In genomic region chr1:160553778-160554177, GRCh38 we compare ENCODE assay signal across 21 cellular contexts. TPM values are rescaled to one million over a fixed set of nuclear protein-coding genes. Genes with fewer than 3 reads are reported as not detected.
DNase-seq lines count a peak whose midpoint lies in the region; ATAC-seq, FAIRE-seq and TF ChIP-seq lines count a peak whose summit lies in the region.
"Had no signal": no experiment of that assay in that cellular context is flagged by ENCODE, and none has a peak within 500 bp of the region (broad histone marks: within the 10 kb centered on the region; RNA-seq: fewer than 3 reads in every experiment).

No MANE protein-coding gene starts in this region.

- H3K36me3 Mint-ChIP-seq in activated CD4-positive, alpha-beta memory T cell treated with anti-CD3 and anti-CD28 coated beads for 36 hours, result peaks cover 23% of the 10 kb centered on the region
- H3K36me3 Mint-ChIP-seq in activated CD4-positive, alpha-beta memory T cell treated with anti-CD3 and anti-CD28 coated beads, Interleukin-2, amount 10 ng/mL, durations not matched to agents 7 days and 5 days (ENCODE audit: low read depth), result peaks cover 39% of the 10 kb centered on the region
- H3K36me3 Mint-ChIP-seq in progenitor cell of endocrine pancreas (ENCODE audit: insufficient read depth) (peaks cover 28% of the 10 kb centered on the region), natural killer cell (no peaks in the 10 kb centered on the region)

- TF ChIP-seq CTCF in GM12878 (IDR thresholded peaks at IDR 0.05 in 2 of 3, conservative IDR thresholded peaks at IDR 0.05 in 1 of 3; ENCODE audit: control insufficient read depth in 2 of 3, extremely low read depth in 1 of 3, insufficient read depth in 1 of 3, low read depth in 3 of 3, low read length in 3 of 3), result no peak
- TF ChIP-seq CTCF in progenitor cell of endocrine pancreas (IDR thresholded peaks at IDR 0.05; ENCODE audit: unreplicated experiment), result no peak
- no peak for TF ChIP-seq CTCF in GM10248 (IDR thresholded peaks at IDR 0.05; ENCODE audit: control extremely low read depth, extremely low read depth, low read depth, missing control alignments)
- TF ChIP-seq CTCF in natural killer cell (IDR thresholded peaks at IDR 0.05), result no peak

- H3K27me3 ChIP-seq in GM12878 (replicated peaks in 1 of 2; ENCODE audit: control insufficient read depth in 2 of 2, insufficient read depth in 2 of 2, low read length in 1 of 2) (no peaks in the 10 kb centered on the region), H7 (ENCODE audit: control insufficient read depth, insufficient read depth, low read length) (no peaks in the 10 kb centered on the region)
- H3K27me3 ChIP-seq: SJCRH30 had no signal

- no peak overlapping the region for H3K4me2 ChIP-seq in GM12878 (ENCODE audit: control insufficient read depth, insufficient read depth)
- H3K4me2 ChIP-seq: KMS-11, PC-9 had no signal

- H3K79me2 ChIP-seq in GM12878 (ENCODE audit: control insufficient read depth, insufficient read depth, low read length), result peaks cover 4% of the 10 kb centered on the region

- H4K20me1 ChIP-seq in GM12878 (ENCODE audit: control insufficient read depth, insufficient read depth), result no peaks in the 10 kb centered on the region

- H3K4me3 Mint-ChIP-seq in activated CD4-positive, alpha-beta memory T cell treated with anti-CD3 and anti-CD28 coated beads for 36 hours, result no peak overlapping the region
- no peak overlapping the region for H3K4me3 Mint-ChIP-seq in activated CD4-positive, alpha-beta memory T cell treated with anti-CD3 and anti-CD28 coated beads, Interleukin-2, amount 10 ng/mL, durations not matched to agents 7 days and 5 days
- H3K4me3 Mint-ChIP-seq in progenitor cell of endocrine pancreas (ENCODE audit: low read depth), result no peak overlapping the region
- no peak overlapping the region for H3K4me3 Mint-ChIP-seq in natural killer cell

- CTCF ChIA-PET in activated CD4-positive, alpha-beta memory T cell treated with anti-CD3 and anti-CD28 coated beads for 36 hours (lab: Charles Lee), result interaction anchor here (1.5 to 11.7 kb wide), 3 partner anchors 11 to 68 kb away, joined by 3 to 129 read pairs (median 59); no protein-coding TSS in a partner anchor
- CTCF ChIA-PET in activated CD4-positive, alpha-beta memory T cell treated with anti-CD3 and anti-CD28 coated beads, Interleukin-2, amount 10 ng/mL, durations not matched to agents 7 days and 5 days (lab: Charles Lee), result interaction anchor here (1.0 to 4.5 kb wide), 5 partner anchors 9 to 177 kb away, joined by 3 to 38 read pairs (median 5); no protein-coding TSS in a partner anchor
- CTCF ChIA-PET in GM12878 (lab: Yijun Ruan, JAX) (interaction anchor here (1.3 to 19.8 kb wide), 7 partner anchors 10 to 125 kb away, joined by 3 to 355 read pairs (median 18); partner anchors contain the start of gene CD84), GM10248 (lab: Yijun Ruan, JAX) (interaction anchor here (1.7 to 18.5 kb wide), 5 partner anchors 5 to 125 kb away, joined by 5 to 163 read pairs (median 95); no protein-coding TSS in a partner anchor)

- H3K4me3 ChIP-seq in GM12878, result no peak overlapping the region
- no peak overlapping the region for H3K4me3 ChIP-seq in H7 (ENCODE audit: insufficient read depth, low read depth, low read length)
- H3K4me3 ChIP-seq: PC-9, SJCRH30 had no signal

- no TSS peak for BruUV-seq in GM12878 (replicated peaks; lab: Mats Ljungman, UMichigan)

- peaks cover 0 to 19% of the 10 kb centered on the region in 2 experiments; a peak in 1 of 4 replicates for H3K36me3 ChIP-seq in GM12878 (ENCODE audit: control insufficient read depth in 2 of 2, insufficient read depth in 2 of 2, low read length in 1 of 2)
- H3K36me3 ChIP-seq in H7 (replicated peaks; ENCODE audit: control insufficient read depth, insufficient read depth, low read length), result no peaks in the 10 kb centered on the region
- H3K36me3 ChIP-seq: SJCRH30 had no signal

- RAD21 ChIA-PET in GM12878 (lab: Charles Lee; ENCODE audit: unreplicated experiment), result interaction anchor here (1.1 to 17.2 kb wide), 9 partner anchors 10 to 125 kb away, joined by 3 to 292 read pairs (median 10); partner anchors contain the start of genes CD84 and SLAMF1

- TF ChIP-seq POLR2A in GM12891 (IDR thresholded peaks at IDR 0.05; ENCODE audit: low read depth, low read length) (no peak), GM12878 (IDR thresholded peaks at IDR 0.05; ENCODE audit: low read depth, low read length) (no peak)

- H3K27me3 Mint-ChIP-seq in activated CD4-positive, alpha-beta memory T cell treated with anti-CD3 and anti-CD28 coated beads for 36 hours, result no peaks in the 10 kb centered on the region
- no peaks in the 10 kb centered on the region for H3K27me3 Mint-ChIP-seq in activated CD4-positive, alpha-beta memory T cell treated with anti-CD3 and anti-CD28 coated beads, Interleukin-2, amount 10 ng/mL, durations not matched to agents 7 days and 5 days
- H3K27me3 Mint-ChIP-seq in progenitor cell of endocrine pancreas (no peaks in the 10 kb centered on the region), natural killer cell (ENCODE audit: low read depth in 2 of 2) (no peaks in the 10 kb centered on the region)

- FAIRE-seq in GM12891 (lab: Jason Lieb, UNC) (peak; percentile 16), GM12878 (lab: Jason Lieb, UNC) (no peak)
- FAIRE-seq: HepG2 had no signal

- H3K4me1 Mint-ChIP-seq in activated CD4-positive, alpha-beta memory T cell treated with anti-CD3 and anti-CD28 coated beads for 36 hours (ENCODE audit: low read depth), result peaks cover 49% of the 10 kb centered on the region
- H3K4me1 Mint-ChIP-seq in activated CD4-positive, alpha-beta memory T cell treated with anti-CD3 and anti-CD28 coated beads, Interleukin-2, amount 10 ng/mL, durations not matched to agents 7 days and 5 days, result peaks cover 16% of the 10 kb centered on the region
- H3K4me1 Mint-ChIP-seq in progenitor cell of endocrine pancreas (ENCODE audit: low read depth) (peaks cover 3% of the 10 kb centered on the region), natural killer cell (peaks cover 9 to 22% of the 10 kb centered on the region in 2 donors)

- no peak overlapping the region for H2AFZ ChIP-seq in GM12878 (ENCODE audit: control insufficient read depth, low read depth, low read length)
- H2AFZ ChIP-seq: PC-9 had no signal

- DNase-seq in activated CD4-positive, alpha-beta memory T cell treated with anti-CD3 and anti-CD28 coated beads for 36 hours, result no peak
- DNase-seq in activated CD4-positive, alpha-beta memory T cell treated with anti-CD3 and anti-CD28 coated beads, Interleukin-2, amount 10 ng/mL, durations not matched to agents 7 days and 5 days, result no peak
- DNase-seq in GM12891 (ENCODE audit: insufficient read length, low spot score) (no peak), GM12878 (ENCODE audit: low read depth, low spot score) (no peak), progenitor cell of endocrine pancreas (ENCODE audit: low spot score, unreplicated experiment) (no peak), GM10248 (ENCODE audit: extremely low spot score) (no peak), natural killer cell (no peak), H7 (no peak)
- DNase-seq: 8988T, COR-L47, GOT3, NCI-H1092, NCI-H2081 treated with DMSO at 0.1 percent for 48 hours, NCI-H510A, NCI-H774, PC-9, SJCRH30 had no signal

- TF ChIP-seq RAD21 in GM12878 (IDR thresholded peaks at IDR 0.05; ENCODE audit: insufficient read depth, low read depth, low read length), result no peak

- H3K27ac ChIP-seq in GM12878 (ENCODE audit: control insufficient read depth, insufficient read depth), result no peak overlapping the region
- H3K27ac ChIP-seq: KMS-11, PC-9, SJCRH30 had no signal

- peaks cover 33% of the 10 kb centered on the region for H3K4me1 ChIP-seq in GM12878 (ENCODE audit: control insufficient read depth, insufficient read depth, low read length)
- H3K4me1 ChIP-seq: SJCRH30 had no signal

- in situ Hi-C loops in GM12878 (cut with MboI), result no loop called here

- intact Hi-C loops in activated CD4-positive, alpha-beta memory T cell treated with anti-CD3 and anti-CD28 coated beads for 36 hours (cut with micrococcal nuclease), result no loop called here
- intact Hi-C loops in GM12878 (cut with micrococcal nuclease; ENCODE audit: unreplicated experiment), result no loop called here
- intact Hi-C loops in natural killer cell (cut with micrococcal nuclease), result no loop called here

- ATAC-seq in GM12878 (no peak), natural killer cell (no peak)
- ATAC-seq: HepG2 had no signal

- no peak overlapping the region for H3K9ac ChIP-seq in GM12878 (ENCODE audit: control insufficient read depth, insufficient read depth, low read length)
- H3K9ac ChIP-seq: KMS-11 had no signal

- SMC1A ChIA-PET in GM12878 (lab: Charles Lee; ENCODE audit: uncharacterized antibody, unreplicated experiment), result interaction anchor here (0.8 to 30.0 kb wide), 12 partner anchors 8 to 123 kb away, joined by 3 to 735 read pairs (median 11); partner anchors contain the start of genes CD84 and SLAMF6

- H3K27ac Mint-ChIP-seq in activated CD4-positive, alpha-beta memory T cell treated with anti-CD3 and anti-CD28 coated beads for 36 hours, result peak overlapping the region; percentile 16
- H3K27ac Mint-ChIP-seq in activated CD4-positive, alpha-beta memory T cell treated with anti-CD3 and anti-CD28 coated beads, Interleukin-2, amount 10 ng/mL, durations not matched to agents 7 days and 5 days, result no peak overlapping the region
- peak overlapping the region; percentile 7 for H3K27ac Mint-ChIP-seq in progenitor cell of endocrine pancreas
- no peak overlapping the region for H3K27ac Mint-ChIP-seq in natural killer cell

- POLR2A ChIA-PET in activated CD4-positive, alpha-beta memory T cell treated with anti-CD3 and anti-CD28 coated beads for 36 hours (lab: Charles Lee), result interaction anchor here (1.3 kb wide), 1 partner anchor 24 kb away, joined by 5 read pairs; no protein-coding TSS in a partner anchor
- POLR2A ChIA-PET in activated CD4-positive, alpha-beta memory T cell treated with anti-CD3 and anti-CD28 coated beads, Interleukin-2, amount 10 ng/mL, durations not matched to agents 7 days and 5 days (lab: Charles Lee), result interaction anchor here (1.5 to 1.8 kb wide), 3 partner anchors 22 to 55 kb away, joined by 3 to 4 read pairs (median 4); no protein-coding TSS in a partner anchor
- POLR2A ChIA-PET in GM12878 (lab: Charles Lee), result interaction anchor here (0.9 to 5.1 kb wide), 9 partner anchors 12 to 124 kb away, joined by 4 to 43 read pairs (median 16); partner anchors contain the start of gene SLAMF6
- POLR2A ChIA-PET in GM10248 (lab: Yijun Ruan, JAX), result no interaction called here

- no peaks in the 10 kb centered on the region for H3K9me3 Mint-ChIP-seq in activated CD4-positive, alpha-beta memory T cell treated with anti-CD3 and anti-CD28 coated beads for 36 hours
- no peaks in the 10 kb centered on the region for H3K9me3 Mint-ChIP-seq in activated CD4-positive, alpha-beta memory T cell treated with anti-CD3 and anti-CD28 coated beads, Interleukin-2, amount 10 ng/mL, durations not matched to agents 7 days and 5 days
- H3K9me3 Mint-ChIP-seq in progenitor cell of endocrine pancreas (ENCODE audit: low read depth) (peaks cover 7% of the 10 kb centered on the region), natural killer cell (no peaks in the 10 kb centered on the region)

- 0 out of 3 replicates have a peak, but pooled peaks cover 1% of the 10 kb centered on the region for H3K9me3 ChIP-seq in GM12878 (replicated peaks; ENCODE audit: control insufficient read depth, insufficient read depth, low read length)
- H3K9me3 ChIP-seq: SJCRH30 had no signal

- TF ChIP-seq EP300 in GM12878 (IDR thresholded peaks at IDR 0.05; ENCODE audit: borderline replicate concordance in 1 of 2, control insufficient read depth in 1 of 2, low read depth in 2 of 2, low read length in 2 of 2), result no peak

- WGBS in GM12878 (ENCODE audit: insufficient coverage, insufficient replicate concordance, low lambda C conversion rate, missing lambda C conversion rate), result 39% methylated on average over 4 of the region's 4 CpGs

RNA-seq across cellular contexts. Expression of gene CD84, which starts 25.5 kb away (rescaled TPM):
- total RNA-seq in activated CD4-positive, alpha-beta memory T cell treated with anti-CD3 and anti-CD28 coated beads for 36 hours, result 10 to 100 TPM; 18.6 to 20.2 TPM
- total RNA-seq in activated CD4-positive, alpha-beta memory T cell treated with anti-CD3 and anti-CD28 coated beads, Interleukin-2, amount 10 ng/mL, durations not matched to agents 7 days and 5 days, result 10 to 100 TPM; 21.6 to 23.3 TPM
- polyA plus RNA-seq in GM12891 (2012; ENCODE audit: low read depth, missing spikeins), result 14.9 TPM
- 245 and 258 TPM in 2 replicates for total RNA-seq in GM12878 (2013; cell fraction: nucleolus; rRNA removed)
- 12.3 and 15.2 TPM in 2 replicates for total RNA-seq in GM12878 (2014; rRNA removed)
- total RNA-seq in GM12878 (2014; rRNA removed; fragmentation: Illumina TruSeq; extraction: Trizol), result 13.8 and 14.5 TPM in 2 replicates
- total RNA-seq in GM12878 (2021), result 10.4 and 14.2 TPM in 2 replicates
- polyA plus RNA-seq in GM12878 (2011; ENCODE audit: low read depth), result 12.7 TPM
- polyA plus RNA-seq in GM12878 (2011; rRNA removed), result 18.1 and 20.8 TPM in 2 replicates
- polyA plus RNA-seq in GM12878 (2011; cell fraction: cytosol; rRNA removed), result 7.7 and 7.8 TPM in 2 replicates
- polyA plus RNA-seq in GM12878 (2011; cell fraction: nucleus; rRNA removed), result 20.4 and 23.3 TPM in 2 replicates
- polyA plus RNA-seq in GM12878 (2012), result 9.2 and 10.5 TPM in 2 replicates
- polyA plus RNA-seq in GM12878 (2014; fragmentation: Illumina TruSeq; extraction: Trizol), result 20.3 and 26.6 TPM in 2 replicates
- 1 to 10 TPM; 3.4 to 6.8 TPM for polyA plus RNA-seq in GM12878 (2014; fragmentation: Nextera tagmentation; extraction: Ambion mirVana)
- 9.3 and 11.2 TPM in 2 replicates for polyA plus RNA-seq in GM12878 (2014; rRNA removed)
- polyA plus RNA-seq in GM12878 (2016; fragmentation: Nextera tagmentation; extraction: Ambion mirVana), result 1 to 10 TPM; 7.5 to 7.9 TPM
- polyA minus RNA-seq in GM12878 (2011; rRNA and poly(A)+ RNA removed), result 21.3 and 24.2 TPM in 2 replicates
- polyA minus RNA-seq in GM12878 (2011; cell fraction: cytosol; rRNA and poly(A)+ RNA removed), result 2.3 and 2.4 TPM in 2 replicates
- polyA minus RNA-seq in GM12878 (2011; cell fraction: nucleus; rRNA and poly(A)+ RNA removed), result 16.3 and 17.8 TPM in 2 replicates
- total RNA-seq in progenitor cell of endocrine pancreas, result not detected in 2 replicates
- 10 to 100 TPM; 11.1 to 56.7 (median 12.9) TPM for total RNA-seq in natural killer cell
- not detected in 2 replicates for total RNA-seq in H7 (2014; rRNA removed; shearing (Covaris generic))
- total RNA-seq: HepG2, M059J, PC-9, SJCRH30 had no signal
- polyA plus RNA-seq: BJ, HepG2 had no signal

RNA-seq across cellular contexts. Expression of gene SLAMF6, which starts 30.7 kb away (rescaled TPM):
- 10 to 100 TPM; 38.3 to 40.9 TPM for total RNA-seq in activated CD4-positive, alpha-beta memory T cell treated with anti-CD3 and anti-CD28 coated beads for 36 hours
- total RNA-seq in activated CD4-positive, alpha-beta memory T cell treated with anti-CD3 and anti-CD28 coated beads, Interleukin-2, amount 10 ng/mL, durations not matched to agents 7 days and 5 days, result 10 to 100 TPM; 32.0 to 33.8 TPM
- polyA plus RNA-seq in GM12891 (2012; ENCODE audit: low read depth, missing spikeins), result 36.4 TPM
- 145 and 152 TPM in 2 replicates for total RNA-seq in GM12878 (2013; cell fraction: nucleolus; rRNA removed)
- total RNA-seq in GM12878 (2014; rRNA removed) (44.1 and 52.5 TPM in 2 replicates), GM12878 (2014; rRNA removed; fragmentation: Illumina TruSeq; extraction: Trizol) (53.7 and 55.9 TPM in 2 replicates), GM12878 (2021) (30.4 and 30.8 TPM in 2 replicates), progenitor cell of endocrine pancreas (not detected in 2 replicates), natural killer cell (10 to 100 TPM; 66.7 to 88.2 (median 68.1) TPM)
- polyA plus RNA-seq in GM12878 (2011; ENCODE audit: low read depth), result 20.9 TPM
- polyA plus RNA-seq in GM12878 (2011; rRNA removed) (89.6 and 105 TPM in 2 replicates), GM12878 (2014; fragmentation: Illumina TruSeq; extraction: Trizol) (72.7 and 89.7 TPM in 2 replicates), GM12878 (2014; fragmentation: Nextera tagmentation; extraction: Ambion mirVana) (10 to 100 TPM; 20.5 to 27.1 TPM), GM12878 (2014; rRNA removed) (32.1 and 42.5 TPM in 2 replicates), GM12878 (2016; fragmentation: Nextera tagmentation; extraction: Ambion mirVana) (10 to 100 TPM; 24.3 to 28.3 TPM)
- 54.6 and 63.9 TPM in 2 replicates for polyA plus RNA-seq in GM12878 (2011; cell fraction: cytosol; rRNA removed)
- polyA plus RNA-seq in GM12878 (2011; cell fraction: nucleus; rRNA removed), result 36.8 and 51.5 TPM in 2 replicates
- 30.7 and 68.4 TPM in 2 replicates for polyA plus RNA-seq in GM12878 (2012)
- 86.4 and 92.1 TPM in 2 replicates for polyA minus RNA-seq in GM12878 (2011; rRNA and poly(A)+ RNA removed)
- 19.6 and 22.6 TPM in 2 replicates for polyA minus RNA-seq in GM12878 (2011; cell fraction: cytosol; rRNA and poly(A)+ RNA removed)
- 19.1 and 23.9 TPM in 2 replicates for polyA minus RNA-seq in GM12878 (2011; cell fraction: nucleus; rRNA and poly(A)+ RNA removed)
- total RNA-seq in H7 (2014; rRNA removed; shearing (Covaris generic)), result not detected in 2 replicates
- total RNA-seq: HepG2, M059J, PC-9, SJCRH30 had no signal
- polyA plus RNA-seq: BJ, HepG2 had no signal

Comparison
In these comparisons a context has a peak if more than half of its experiments do, and no peak if none do; other contexts are left out.
1. H3K27ac Mint-ChIP-seq: peak in activated CD4-positive, alpha-beta memory T cell treated with anti-CD3 and anti-CD28 coated beads for 36 hours (single experiment) and progenitor cell of endocrine pancreas (single experiment); none in activated CD4-positive, alpha-beta memory T cell treated with anti-CD3 and anti-CD28 coated beads, Interleukin-2, amount 10 ng/mL, durations not matched to agents 7 days and 5 days (single experiment) and natural killer cell (0 of 2).
2. RNA of gene CD84, which starts 25.5 kb away (total RNA-seq): 21.6 to 23.3 TPM in activated CD4-positive, alpha-beta memory T cell treated with anti-CD3 and anti-CD28 coated beads, Interleukin-2, amount 10 ng/mL, durations not matched to agents 7 days and 5 days, 18.6 to 20.2 TPM in activated CD4-positive, alpha-beta memory T cell treated with anti-CD3 and anti-CD28 coated beads for 36 hours, 10.4 to 258 TPM in GM12878 and 11.1 to 56.7 TPM in natural killer cell; not detected in progenitor cell of endocrine pancreas and not detected in H7; every median in the first group is over 10 times any median in the second.
3. RNA of gene SLAMF6, which starts 30.7 kb away (total RNA-seq): 66.7 to 88.2 TPM in natural killer cell, 30.4 to 152 TPM in GM12878, 38.3 to 40.9 TPM in activated CD4-positive, alpha-beta memory T cell treated with anti-CD3 and anti-CD28 coated beads for 36 hours and 32.0 to 33.8 TPM in activated CD4-positive, alpha-beta memory T cell treated with anti-CD3 and anti-CD28 coated beads, Interleukin-2, amount 10 ng/mL, durations not matched to agents 7 days and 5 days; not detected in progenitor cell of endocrine pancreas and not detected in H7; every median in the first group is over 10 times any median in the second.